ENCODE assay signal across 8 cellular contexts in the genomic region with DNA sequence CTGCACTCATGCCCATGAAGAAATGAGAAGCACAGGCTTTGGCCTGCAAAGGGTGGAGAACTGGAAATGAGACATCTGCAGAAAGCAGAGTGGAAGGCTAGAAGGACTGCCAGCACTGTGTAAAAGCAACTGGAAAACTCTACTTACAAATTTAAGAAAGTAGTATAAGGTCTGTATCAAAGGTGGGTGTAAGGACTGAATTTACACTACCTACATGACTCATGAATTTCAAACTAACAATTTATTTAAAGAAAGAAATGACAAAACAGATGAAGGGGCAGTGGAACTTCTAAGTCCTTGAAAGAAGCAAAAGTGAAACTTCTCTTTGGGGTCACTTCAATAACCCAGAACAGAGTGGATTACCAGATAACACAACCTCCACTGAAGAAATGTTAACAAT.
DNase-seq lines count a peak whose midpoint lies in the region; ATAC-seq, FAIRE-seq and TF ChIP-seq lines count a peak whose summit lies in the region.
"Had no signal": no experiment of that assay in that cellular context is flagged by ENCODE, and none has a peak within 500 bp of the region (broad histone marks: within the 10 kb centered on the region; RNA-seq: fewer than 3 reads in every experiment).

No MANE protein-coding gene starts in this region.

- no peak for FAIRE-seq in HepG2 (lab: Jason Lieb, UNC)

- TF ChIP-seq EP300 in HepG2 (IDR thresholded peaks at IDR 0.05; ENCODE audit: low read depth in 2 of 2, low read length in 2 of 2) = no peak
- TF ChIP-seq EP300 in HepG2 (CRISPR knock-in tag; IDR thresholded peaks at IDR 0.05; ENCODE audit: borderline replicate concordance) = no peak

- no peak overlapping the region for H2AFZ ChIP-seq in HepG2 (ENCODE audit: low read length)

- intact Hi-C loops in left colon (cut with DNase I, micrococcal nuclease) (no loop called here), HepG2 (cut with micrococcal nuclease; ENCODE audit: unreplicated experiment) (no loop called here)

- no peaks in the 10 kb centered on the region for H3K27me3 ChIP-seq in HepG2 (ENCODE audit: control insufficient read depth in 1 of 2, insufficient read depth in 2 of 2, low read length in 2 of 2)

- H3K9ac ChIP-seq in HepG2 (ENCODE audit: insufficient read depth, low read depth, low read length) = no peak overlapping the region

- no peaks in the 10 kb centered on the region for H3K4me1 ChIP-seq in HepG2 (ENCODE audit: insufficient read depth, low read length)

- H4K20me1 ChIP-seq in HepG2 (ENCODE audit: insufficient read depth, low read length) = no peaks in the 10 kb centered on the region

- CTCF ChIA-PET in HepG2 (lab: Yijun Ruan, JAX; ENCODE audit: low intra/inter-chr PET ratio, low total read pairs) = no interaction called here

- H3K9me3 ChIP-seq in HepG2 (ENCODE audit: low read length) = no peaks in the 10 kb centered on the region

- in situ Hi-C loops in HepG2 (cut with HindIII; ENCODE audit: extremely low pct_ligation_motif_present, low pct_unique_long_range_greater_than_20kb) = no loop called here

- no peaks in the 10 kb centered on the region for H3K36me3 ChIP-seq in HepG2 (replicated peaks in 1 of 2; ENCODE audit: control insufficient read depth in 1 of 2, insufficient read depth in 2 of 2, low read length in 2 of 2)

- no peaks in the 10 kb centered on the region for H3K79me2 ChIP-seq in HepG2 (ENCODE audit: insufficient read depth, low read length)

- TF ChIP-seq RAD21 in HepG2 (CRISPR knock-in tag; IDR thresholded peaks at IDR 0.05) = no peak

- TF ChIP-seq CTCF in HepG2 (CRISPR knock-in tag; IDR thresholded peaks at IDR 0.05) = no peak

- no TSS peak for BruUV-seq in HepG2 (replicated peaks; lab: Mats Ljungman, UMichigan)

- no peak overlapping the region for H3K27ac ChIP-seq in HepG2 (ENCODE audit: extremely low read length, insufficient read depth, low read length)

- DNase-seq in left colon = no peak
- DNase-seq in NCI-H1048 (lab: John Stamatoyannopoulos, UW) = no peak
- DNase-seq in HepG2 (ENCODE audit: low spot score) = no peak
- DNase-seq in A172 (ENCODE audit: low spot score) = no peak
- DNase-seq: activated CD8-positive, alpha-beta memory T cell treated with anti-CD3 and anti-CD28 coated beads, Interleukin-2, amount 50 U/mL, for 4 hours had no signal

- POLR2A ChIA-PET in HepG2 (lab: Yijun Ruan, JAX) = no interaction called here

- no peak overlapping the region for H3K4me3 ChIP-seq in HepG2 (replicated peaks in 1 of 3; ENCODE audit: insufficient read depth in 1 of 3, low read depth in 2 of 3, low read length in 3 of 3)

- H3K4me2 ChIP-seq in HepG2 (ENCODE audit: low read depth, low read length) = no peak overlapping the region

- TF ChIP-seq POLR2A in HepG2 (IDR thresholded peaks at IDR 0.05; ENCODE audit: insufficient read depth in 1 of 2, low read depth in 2 of 2, low read length in 2 of 2) = no peak

- ATAC-seq in GM18873 (IDR thresholded peaks at IDR 0.05; ENCODE audit: low FRiP score, unreplicated experiment) (peak; percentile 69), GM21723 (IDR thresholded peaks at IDR 0.05; ENCODE audit: unreplicated experiment) (peak; percentile 90), HG03469 (IDR thresholded peaks at IDR 0.05; ENCODE audit: unreplicated experiment) (peak; percentile 72), left colon (peak; percentile 17), HepG2 (no peak)

TF ChIP-seq in HepG2, 621 proteins besides CTCF, POLR2A, EP300 and RAD21:
- TF ChIP-seq, protein P1, sequence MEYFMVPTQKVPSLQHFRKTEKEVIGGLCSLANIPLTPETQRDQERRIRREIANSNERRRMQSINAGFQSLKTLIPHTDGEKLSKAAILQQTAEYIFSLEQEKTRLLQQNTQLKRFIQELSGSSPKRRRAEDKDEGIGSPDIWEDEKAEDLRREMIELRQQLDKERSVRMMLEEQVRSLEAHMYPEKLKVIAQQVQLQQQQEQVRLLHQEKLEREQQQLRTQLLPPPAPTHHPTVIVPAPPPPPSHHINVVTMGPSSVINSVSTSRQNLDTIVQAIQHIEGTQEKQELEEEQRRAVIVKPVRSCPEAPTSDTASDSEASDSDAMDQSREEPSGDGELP (IDR thresholded peaks at IDR 0.05; ENCODE audit: borderline replicate concordance, low read depth) = no peak
- TF ChIP-seq ZNF260 (CRISPR knock-in tag; IDR thresholded peaks at IDR 0.05; ENCODE audit: borderline replicate concordance, low read depth) = no peak
- TF ChIP-seq, protein P2, sequence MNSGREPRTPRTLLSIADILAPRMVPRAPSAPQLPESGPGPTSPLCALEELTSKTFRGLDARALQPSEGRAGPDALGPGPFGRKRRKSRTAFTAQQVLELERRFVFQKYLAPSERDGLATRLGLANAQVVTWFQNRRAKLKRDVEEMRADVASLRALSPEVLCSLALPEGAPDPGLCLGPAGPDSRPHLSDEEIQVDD (CRISPR knock-in tag; IDR thresholded peaks at IDR 0.05; ENCODE audit: borderline replicate concordance) = no peak
- no peak for TF ChIP-seq ONECUT2 (CRISPR knock-in tag; IDR thresholded peaks at IDR 0.05)
- TF ChIP-seq, protein P3, sequence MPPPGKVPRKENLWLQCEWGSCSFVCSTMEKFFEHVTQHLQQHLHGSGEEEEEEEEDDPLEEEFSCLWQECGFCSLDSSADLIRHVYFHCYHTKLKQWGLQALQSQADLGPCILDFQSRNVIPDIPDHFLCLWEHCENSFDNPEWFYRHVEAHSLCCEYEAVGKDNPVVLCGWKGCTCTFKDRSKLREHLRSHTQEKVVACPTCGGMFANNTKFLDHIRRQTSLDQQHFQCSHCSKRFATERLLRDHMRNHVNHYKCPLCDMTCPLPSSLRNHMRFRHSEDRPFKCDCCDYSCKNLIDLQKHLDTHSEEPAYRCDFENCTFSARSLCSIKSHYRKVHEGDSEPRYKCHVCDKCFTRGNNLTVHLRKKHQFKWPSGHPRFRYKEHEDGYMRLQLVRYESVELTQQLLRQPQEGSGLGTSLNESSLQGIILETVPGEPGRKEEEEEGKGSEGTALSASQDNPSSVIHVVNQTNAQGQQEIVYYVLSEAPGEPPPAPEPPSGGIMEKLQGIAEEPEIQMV (CRISPR knock-in tag; IDR thresholded peaks at IDR 0.05; ENCODE audit: low read depth) = no peak
- TF ChIP-seq BCL6 (CRISPR knock-in tag; IDR thresholded peaks at IDR 0.05) = no peak
- TF ChIP-seq GABPB1 (CRISPR knock-in tag; IDR thresholded peaks at IDR 0.05) = no peak
- no peak for TF ChIP-seq ZNF552 (CRISPR knock-in tag; IDR thresholded peaks at IDR 0.05; ENCODE audit: borderline replicate concordance)
- TF ChIP-seq, protein P4, sequence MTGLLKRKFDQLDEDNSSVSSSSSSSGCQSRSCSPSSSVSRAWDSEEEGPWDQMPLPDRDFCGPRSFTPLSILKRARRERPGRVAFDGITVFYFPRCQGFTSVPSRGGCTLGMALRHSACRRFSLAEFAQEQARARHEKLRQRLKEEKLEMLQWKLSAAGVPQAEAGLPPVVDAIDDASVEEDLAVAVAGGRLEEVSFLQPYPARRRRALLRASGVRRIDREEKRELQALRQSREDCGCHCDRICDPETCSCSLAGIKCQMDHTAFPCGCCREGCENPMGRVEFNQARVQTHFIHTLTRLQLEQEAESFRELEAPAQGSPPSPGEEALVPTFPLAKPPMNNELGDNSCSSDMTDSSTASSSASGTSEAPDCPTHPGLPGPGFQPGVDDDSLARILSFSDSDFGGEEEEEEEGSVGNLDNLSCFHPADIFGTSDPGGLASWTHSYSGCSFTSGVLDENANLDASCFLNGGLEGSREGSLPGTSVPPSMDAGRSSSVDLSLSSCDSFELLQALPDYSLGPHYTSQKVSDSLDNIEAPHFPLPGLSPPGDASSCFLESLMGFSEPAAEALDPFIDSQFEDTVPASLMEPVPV (CRISPR knock-in tag; IDR thresholded peaks at IDR 0.05) = no peak
- no peak for TF ChIP-seq PRMT3 (CRISPR knock-in tag; IDR thresholded peaks at IDR 0.05; ENCODE audit: borderline replicate concordance, low read depth)
- no peak for TF ChIP-seq SALL1 (CRISPR knock-in tag; IDR thresholded peaks at IDR 0.05)
